Comparison of ENCODE assay signal across 22 cellular contexts in the genomic region with DNA sequence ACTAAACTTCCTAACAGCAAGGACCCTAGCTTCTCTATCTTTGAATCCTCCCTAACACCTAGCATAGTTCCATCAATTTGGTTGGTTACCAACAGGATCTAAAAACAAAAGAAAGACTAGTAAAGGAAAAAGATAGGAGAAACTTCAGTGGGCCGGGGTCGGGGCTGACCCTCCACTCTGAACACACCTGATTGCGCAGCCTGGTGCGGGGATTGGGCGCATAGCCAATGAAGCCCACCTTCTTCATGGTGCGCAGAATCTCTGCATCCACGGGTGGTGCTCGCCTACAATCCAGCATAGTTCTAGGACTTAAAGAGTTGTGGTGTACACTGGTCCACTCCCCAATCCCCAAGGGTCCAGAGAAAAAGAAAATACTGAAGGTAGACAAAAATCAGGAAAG. TPM values are rescaled to one million over a fixed set of nuclear protein-coding genes. Genes with fewer than 3 reads are reported as not detected.
DNase-seq lines count a peak whose midpoint lies in the region; ATAC-seq and TF ChIP-seq lines count a peak whose summit lies in the region.
"Had no signal": no experiment of that assay in that cellular context is flagged by ENCODE, and none has a peak within 500 bp of the region (broad histone marks: within the 10 kb centered on the region; RNA-seq: fewer than 3 reads in every experiment).

No MANE protein-coding gene starts in this region.

- no peaks in the 10 kb centered on the region for H3K27me3 Mint-ChIP-seq in CD4-positive, CD25-positive, alpha-beta regulatory T cell
- no peaks in the 10 kb centered on the region for H3K27me3 Mint-ChIP-seq in activated T-helper 17 cell treated with anti-CD3 and anti-CD28 coated beads, Interleukin-2, amount 50 U/mL, for 72 hours

- 96 to 97% (median 97%) methylated on average over 8 of the region's 8 CpGs for WGBS in spleen, 5 donors

- intact Hi-C loops in spleen (cut with DNase I; ENCODE audit: low total_unique reads) = no loop called here
- intact Hi-C loops in upper lobe of right lung (cut with DNase I) = no loop called here
- intact Hi-C loops in sciatic nerve (cut with DNase I) = no loop called here

- H3K36me3 ChIP-seq in CD4-positive, CD25-positive, alpha-beta regulatory T cell (ENCODE audit: control insufficient read depth, insufficient read depth, low read length) = peaks cover 55% of the 10 kb centered on the region
- H3K36me3 ChIP-seq in spleen = peaks cover 0 to 78% (median 72%) of the 10 kb centered on the region in 6 donors
- H3K36me3 ChIP-seq in upper lobe of right lung = peaks cover 70% of the 10 kb centered on the region

- H3K27me3 ChIP-seq in CD4-positive, CD25-positive, alpha-beta regulatory T cell (ENCODE audit: control insufficient read depth, insufficient read depth, low read length) = no peaks in the 10 kb centered on the region
- H3K27me3 ChIP-seq in spleen (replicated peaks in 1 of 7) (no peaks in the 10 kb centered on the region), upper lobe of right lung (no peaks in the 10 kb centered on the region)
- H3K27me3 ChIP-seq: BE2C had no signal

- H3K4me1 ChIP-seq in CD4-positive, CD25-positive, alpha-beta regulatory T cell (ENCODE audit: control insufficient read depth, insufficient read depth, low read length, poor library complexity, severe bottlenecking) = no peaks in the 10 kb centered on the region
- H3K4me1 ChIP-seq in spleen (no peaks in the 10 kb centered on the region), upper lobe of right lung (no peaks in the 10 kb centered on the region)
- H3K4me1 ChIP-seq: A549 had no signal

- no peak for ATAC-seq in CD4-positive, CD25-positive, alpha-beta regulatory T cell (ENCODE audit: low read depth in 2 of 2)
- ATAC-seq in activated T-helper 17 cell treated with anti-CD3 and anti-CD28 coated beads, Interleukin-2, amount 50 U/mL, for 72 hours (replicated peaks) = no peak
- ATAC-seq in upper lobe of right lung (no peak), GM21619 (IDR thresholded peaks at IDR 0.05; ENCODE audit: unreplicated experiment) (no peak), HG02763 (IDR thresholded peaks at IDR 0.05; ENCODE audit: unreplicated experiment) (no peak), sciatic nerve (no peak)
- ATAC-seq: A549; CD8-positive, alpha-beta T cell; GM12878; GM23338; HCT116 had no signal

- no peak for TF ChIP-seq POLR2A in spleen (IDR thresholded peaks at IDR 0.05)

- H3K27ac ChIP-seq in CD4-positive, CD25-positive, alpha-beta regulatory T cell (ENCODE audit: insufficient read depth, low read length, poor library complexity, severe bottlenecking) = no peak overlapping the region
- H3K27ac ChIP-seq in spleen (no peak overlapping the region), upper lobe of right lung (no peak overlapping the region)
- H3K27ac ChIP-seq: A549 had no signal

- peaks cover 60% of the 10 kb centered on the region for H3K36me3 Mint-ChIP-seq in CD4-positive, CD25-positive, alpha-beta regulatory T cell
- H3K36me3 Mint-ChIP-seq in activated T-helper 17 cell treated with anti-CD3 and anti-CD28 coated beads, Interleukin-2, amount 50 U/mL, for 72 hours (ENCODE audit: low read depth) = peaks cover 49% of the 10 kb centered on the region

- peaks cover under 1 to 7% (median 2%) of the 10 kb centered on the region in 4 donors for H3K4me1 Mint-ChIP-seq in CD4-positive, CD25-positive, alpha-beta regulatory T cell
- H3K4me1 Mint-ChIP-seq in activated T-helper 17 cell treated with anti-CD3 and anti-CD28 coated beads, Interleukin-2, amount 50 U/mL, for 72 hours = peaks cover 7% of the 10 kb centered on the region
- H3K4me1 Mint-ChIP-seq: GM23338, H9 had no signal

- no peaks in the 10 kb centered on the region for H3K9me3 ChIP-seq in CD4-positive, CD25-positive, alpha-beta regulatory T cell (ENCODE audit: control insufficient read depth in 2 of 2, low read length in 2 of 2)
- no peaks in the 10 kb centered on the region for H3K9me3 ChIP-seq in spleen
- H3K9me3 ChIP-seq in upper lobe of right lung = no peaks in the 10 kb centered on the region
- H3K9me3 ChIP-seq: A549, BE2C, Caco-2 had no signal

- H3K9me3 Mint-ChIP-seq in CD4-positive, CD25-positive, alpha-beta regulatory T cell = no peaks in the 10 kb centered on the region
- H3K9me3 Mint-ChIP-seq in activated T-helper 17 cell treated with anti-CD3 and anti-CD28 coated beads, Interleukin-2, amount 50 U/mL, for 72 hours = no peaks in the 10 kb centered on the region
- H3K9me3 Mint-ChIP-seq: CD8-positive, alpha-beta T cell; GM23338; H9 had no signal

- TF ChIP-seq CTCF in spleen (IDR thresholded peaks at IDR 0.05 in 8 of 11, conservative IDR thresholded peaks at IDR 0.05 in 3 of 11) (no peak), upper lobe of right lung (IDR thresholded peaks at IDR 0.05) (no peak)

- H3K4me3 ChIP-seq in CD4-positive, CD25-positive, alpha-beta regulatory T cell (ENCODE audit: low read depth, low read length) = no peak overlapping the region
- H3K4me3 ChIP-seq in spleen = no peak overlapping the region
- no peak overlapping the region for H3K4me3 ChIP-seq in upper lobe of right lung
- H3K4me3 ChIP-seq: A549, GM12878, GM23338 had no signal

- DNase-seq in CD4-positive, CD25-positive, alpha-beta regulatory T cell = no peak
- peak; percentile 58 for DNase-seq in spleen
- DNase-seq in upper lobe of right lung = peak; percentile 43
- no peak for DNase-seq in sciatic nerve (ENCODE audit: low spot score)
- DNase-seq: 8988T; ACHN; AML-193; Caco-2; CD8-positive, alpha-beta T cell; DMS153; EL; GDM1; H9 had no signal

- peak overlapping the region in 2 of 3 donors; percentile 35 to 77 for H3K27ac Mint-ChIP-seq in CD4-positive, CD25-positive, alpha-beta regulatory T cell
- peak overlapping the region; percentile 24 for H3K27ac Mint-ChIP-seq in activated T-helper 17 cell treated with anti-CD3 and anti-CD28 coated beads, Interleukin-2, amount 50 U/mL, for 72 hours
- H3K27ac Mint-ChIP-seq: CD8-positive, alpha-beta T cell; GM23338; H9 had no signal

- no peak overlapping the region for H3K4me3 Mint-ChIP-seq in CD4-positive, CD25-positive, alpha-beta regulatory T cell
- no peak overlapping the region for H3K4me3 Mint-ChIP-seq in activated T-helper 17 cell treated with anti-CD3 and anti-CD28 coated beads, Interleukin-2, amount 50 U/mL, for 72 hours
- H3K4me3 Mint-ChIP-seq: CD8-positive, alpha-beta T cell; GM23338; H9 had no signal

RNA-seq across cellular contexts. Expression of a gene that starts 7.7 kb away (rescaled TPM):
- total RNA-seq in CD4-positive, CD25-positive, alpha-beta regulatory T cell = 83.5 TPM
- polyA plus RNA-seq in CD4-positive, CD25-positive, alpha-beta regulatory T cell = 10 to 100 TPM in 1 of 4 donors, 1 to 10 TPM in 3; 4.5 to 10.6 (median 7.3) TPM
- 10 to 100 TPM; 24.4 to 74.5 TPM for total RNA-seq in activated T-helper 17 cell treated with anti-CD3 and anti-CD28 coated beads, Interleukin-2, amount 50 U/mL, for 72 hours
- 100 to 1,000 TPM in 4 of 7 donors, 10 to 100 TPM in 3; 47.4 to 132 (median 100) TPM for total RNA-seq in spleen
- polyA plus RNA-seq in spleen = 10 to 100 TPM; 34.8 to 56.5 (median 54.4) TPM
- total RNA-seq in upper lobe of right lung = 84.4 TPM
- total RNA-seq in sciatic nerve = 101 TPM

RNA-seq across cellular contexts. Expression of a gene that starts 10.3 kb away (rescaled TPM):
- total RNA-seq in CD4-positive, CD25-positive, alpha-beta regulatory T cell = 47.6 TPM
- polyA plus RNA-seq in CD4-positive, CD25-positive, alpha-beta regulatory T cell = 100 to 1,000 TPM; 139 to 166 (median 156) TPM
- 100 to 1,000 TPM in 1 of 2 donors, 10 to 100 TPM in 1; 86.5 to 165 TPM for total RNA-seq in activated T-helper 17 cell treated with anti-CD3 and anti-CD28 coated beads, Interleukin-2, amount 50 U/mL, for 72 hours
- 10 to 100 TPM; 63.0 to 79.7 (median 71.9) TPM for total RNA-seq in spleen
- polyA plus RNA-seq in spleen = 10 to 100 TPM; 81.9 to 86.9 (median 86.7) TPM
- total RNA-seq in upper lobe of right lung = 101 TPM
- 87.3 TPM for total RNA-seq in sciatic nerve

RNA-seq across cellular contexts. Expression of a gene that starts 12.6 kb away (rescaled TPM):
- 27.1 TPM for total RNA-seq in CD4-positive, CD25-positive, alpha-beta regulatory T cell
- polyA plus RNA-seq in CD4-positive, CD25-positive, alpha-beta regulatory T cell = 10 to 100 TPM; 12.2 to 18.8 (median 16.8) TPM
- total RNA-seq in activated T-helper 17 cell treated with anti-CD3 and anti-CD28 coated beads, Interleukin-2, amount 50 U/mL, for 72 hours = 10 to 100 TPM in 1 of 2 donors, 1 to 10 TPM in 1; 9.8 to 67.1 TPM
- total RNA-seq in spleen = 1 to 10 TPM; 1.1 to 4.5 (median 2.0) TPM
- 1 to 10 TPM; 1.8 to 4.0 (median 3.6) TPM for polyA plus RNA-seq in spleen
- total RNA-seq in upper lobe of right lung = 0.81 TPM
- not detected for total RNA-seq in sciatic nerve
- total RNA-seq: H4 had no signal

RNA-seq across cellular contexts. Expression of a gene that starts 26.0 kb away (rescaled TPM):
- total RNA-seq in CD4-positive, CD25-positive, alpha-beta regulatory T cell = 173 TPM
- 10 to 100 TPM; 69.3 to 85.8 (median 74.3) TPM for polyA plus RNA-seq in CD4-positive, CD25-positive, alpha-beta regulatory T cell
- total RNA-seq in activated T-helper 17 cell treated with anti-CD3 and anti-CD28 coated beads, Interleukin-2, amount 50 U/mL, for 72 hours = 100 to 1,000 TPM; 230 to 363 TPM
- total RNA-seq in spleen = 100 to 1,000 TPM; 115 to 141 (median 132) TPM
- 10 to 100 TPM; 35.6 to 45.8 (median 36.6) TPM for polyA plus RNA-seq in spleen
- total RNA-seq in upper lobe of right lung = 159 TPM
- 106 TPM for total RNA-seq in sciatic nerve

RNA-seq across cellular contexts. Expression of a gene that starts 33.8 kb away (rescaled TPM):
- 190 TPM for total RNA-seq in CD4-positive, CD25-positive, alpha-beta regulatory T cell
- polyA plus RNA-seq in CD4-positive, CD25-positive, alpha-beta regulatory T cell = 10 to 100 TPM; 67.9 to 92.5 (median 79.8) TPM
- total RNA-seq in activated T-helper 17 cell treated with anti-CD3 and anti-CD28 coated beads, Interleukin-2, amount 50 U/mL, for 72 hours = 100 to 1,000 TPM in 1 of 2 donors, 10 to 100 TPM in 1; 85.0 to 144 TPM
- total RNA-seq in spleen (100 to 1,000 TPM; 219 to 262 (median 233) TPM), upper lobe of right lung (199 TPM), sciatic nerve (195 TPM)
- 10 to 100 TPM; 41.5 to 89.7 (median 71.7) TPM for polyA plus RNA-seq in spleen

Comparison
In these comparisons a context has a peak if more than half of its experiments do, and no peak if none do; other contexts are left out.
1. DNase-seq: peak in spleen (single experiment) and upper lobe of right lung (single experiment); none in CD4-positive, CD25-positive, alpha-beta regulatory T cell (0 of 3) and sciatic nerve (single experiment).